ENCODE assay signal across 1 cellular context in the genomic region with DNA sequence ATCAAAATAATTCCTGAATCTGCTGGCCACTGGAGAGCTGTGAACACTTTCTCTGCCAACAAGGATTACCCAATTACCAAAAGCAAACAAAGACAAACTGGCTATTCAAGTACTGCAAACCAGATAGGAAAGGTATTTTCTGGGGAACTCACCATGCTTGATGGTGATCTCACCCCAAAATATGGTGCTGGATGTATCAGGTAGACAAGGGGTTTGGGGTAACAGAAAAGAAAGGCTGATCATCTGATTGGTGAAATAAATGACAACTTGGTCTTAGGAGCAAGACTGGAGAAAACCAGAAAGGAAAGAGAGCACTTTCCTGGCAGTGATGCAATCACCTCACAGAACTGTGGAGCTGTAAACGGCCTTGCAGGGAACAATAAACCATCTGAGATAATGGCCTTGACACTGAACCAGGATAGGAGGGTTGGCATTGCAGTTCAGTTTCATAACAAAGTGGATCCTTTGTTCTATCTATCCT.
TF ChIP-seq lines count a peak whose summit lies in the region.

No MANE protein-coding gene starts in this region.

TF ChIP-seq in SK-N-SH, 30 proteins besides CTCF, POLR2A, EP300 and RAD21:
- TF ChIP-seq, protein P1, sequence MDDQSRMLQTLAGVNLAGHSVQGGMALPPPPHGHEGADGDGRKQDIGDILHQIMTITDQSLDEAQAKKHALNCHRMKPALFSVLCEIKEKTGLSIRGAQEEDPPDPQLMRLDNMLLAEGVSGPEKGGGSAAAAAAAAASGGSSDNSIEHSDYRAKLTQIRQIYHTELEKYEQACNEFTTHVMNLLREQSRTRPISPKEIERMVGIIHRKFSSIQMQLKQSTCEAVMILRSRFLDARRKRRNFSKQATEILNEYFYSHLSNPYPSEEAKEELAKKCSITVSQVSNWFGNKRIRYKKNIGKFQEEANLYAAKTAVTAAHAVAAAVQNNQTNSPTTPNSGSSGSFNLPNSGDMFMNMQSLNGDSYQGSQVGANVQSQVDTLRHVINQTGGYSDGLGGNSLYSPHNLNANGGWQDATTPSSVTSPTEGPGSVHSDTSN (IDR thresholded peaks at IDR 0.05): no peak
- TF ChIP-seq TCF12 (IDR thresholded peaks at IDR 0.05) (no peak), TEAD4 (IDR thresholded peaks at IDR 0.05; ENCODE audit: borderline replicate concordance, insufficient read depth) (no peak), MEF2A (IDR thresholded peaks at IDR 0.05; ENCODE audit: borderline replicate concordance, low read depth) (no peak), POLR2AphosphoS5 (IDR thresholded peaks at IDR 0.05; ENCODE audit: low read depth, low read length) (no peak), MXI1 (IDR thresholded peaks at IDR 0.05; ENCODE audit: low read depth, low read length) (no peak), RCOR1 (IDR thresholded peaks at IDR 0.05; ENCODE audit: low read length) (no peak), ELF1 (IDR thresholded peaks at IDR 0.05) (no peak), FOXJ3 (CRISPR knock-in tag; IDR thresholded peaks at IDR 0.05) (no peak), REST (IDR thresholded peaks at IDR 0.05; ENCODE audit: low read depth, low read length) (no peak)
- TF ChIP-seq, protein P2, sequence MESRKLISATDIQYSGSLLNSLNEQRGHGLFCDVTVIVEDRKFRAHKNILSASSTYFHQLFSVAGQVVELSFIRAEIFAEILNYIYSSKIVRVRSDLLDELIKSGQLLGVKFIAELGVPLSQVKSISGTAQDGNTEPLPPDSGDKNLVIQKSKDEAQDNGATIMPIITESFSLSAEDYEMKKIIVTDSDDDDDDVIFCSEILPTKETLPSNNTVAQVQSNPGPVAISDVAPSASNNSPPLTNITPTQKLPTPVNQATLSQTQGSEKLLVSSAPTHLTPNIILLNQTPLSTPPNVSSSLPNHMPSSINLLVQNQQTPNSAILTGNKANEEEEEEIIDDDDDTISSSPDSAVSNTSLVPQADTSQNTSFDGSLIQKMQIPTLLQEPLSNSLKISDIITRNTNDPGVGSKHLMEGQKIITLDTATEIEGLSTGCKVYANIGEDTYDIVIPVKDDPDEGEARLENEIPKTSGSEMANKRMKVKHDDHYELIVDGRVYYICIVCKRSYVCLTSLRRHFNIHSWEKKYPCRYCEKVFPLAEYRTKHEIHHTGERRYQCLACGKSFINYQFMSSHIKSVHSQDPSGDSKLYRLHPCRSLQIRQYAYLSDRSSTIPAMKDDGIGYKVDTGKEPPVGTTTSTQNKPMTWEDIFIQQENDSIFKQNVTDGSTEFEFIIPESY (IDR thresholded peaks at IDR 0.05; ENCODE audit: borderline replicate concordance, low read depth): no peak
